ENCODE assay signal across 8 cellular contexts in the genomic region with DNA sequence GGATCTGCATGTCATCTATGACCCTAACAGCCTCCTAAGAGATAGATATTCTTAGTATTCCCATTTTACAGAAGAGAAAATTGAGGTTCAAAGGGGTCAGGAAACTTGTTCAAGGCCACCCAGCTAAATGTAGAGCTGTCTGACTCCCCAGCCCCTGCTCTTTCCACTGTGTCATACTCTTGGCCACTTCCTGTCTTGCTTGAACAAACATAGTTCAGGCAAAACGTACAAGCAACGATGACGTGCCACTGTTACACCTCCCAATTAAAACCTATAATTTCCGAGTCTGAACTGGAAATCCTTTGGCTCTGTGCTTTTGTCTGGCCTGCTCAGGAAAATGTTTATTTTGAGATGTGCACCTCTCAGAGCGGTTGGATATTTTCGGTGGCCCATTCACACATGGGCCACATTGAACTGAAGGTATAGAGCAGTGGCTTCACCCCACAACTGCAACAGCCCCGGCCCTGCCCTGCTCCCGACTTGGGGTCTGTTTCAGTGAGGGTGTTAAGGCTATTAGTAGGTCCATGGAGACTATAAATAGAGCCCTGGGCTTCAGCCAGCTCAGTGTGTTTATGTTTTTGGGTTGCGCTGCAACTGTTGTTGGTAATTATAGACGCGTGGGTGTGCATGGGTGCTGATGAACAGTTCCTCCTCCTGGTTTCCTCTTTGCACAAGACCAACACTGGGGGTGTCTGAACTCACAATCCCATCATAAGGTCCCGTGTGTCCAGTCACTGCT.
A peak's percentile ranks its signal among the peaks of the same experiment; 100 is the strongest.
DNase-seq lines count a peak whose midpoint lies in the region; ATAC-seq and TF ChIP-seq lines count a peak whose summit lies in the region.

No MANE protein-coding gene starts in this region.

- peak in 9 of 10 experiments; percentile 5 to 61 (median 32) for DNase-seq in CD4-positive, alpha-beta T cell
- DNase-seq in activated CD4-positive, alpha-beta T cell treated with anti-CD3 and anti-CD28 coated beads for 48 hours: peak; percentile 54
- DNase-seq in left ventricle myocardium superior (peak; percentile 54), aorta (peak in 1 of 2 donors; percentile 64), EL (no peak), AG20443 (ENCODE audit: low spot score) (no peak)

- H3K36me3 Mint-ChIP-seq in CD4-positive, alpha-beta T cell (ENCODE audit: low read depth): no peaks in the 10 kb centered on the region

- H3K9me3 ChIP-seq in CD4-positive, alpha-beta T cell (ENCODE audit: control insufficient read depth, low read length): no peaks in the 10 kb centered on the region
- no peaks in the 10 kb centered on the region for H3K9me3 ChIP-seq in aorta (ENCODE audit: control insufficient read depth, low read length)

- POLR2A ChIA-PET in CD4-positive, alpha-beta T cell (lab: Charles Lee): interaction anchor here (0.7 to 1.2 kb wide), 3 partner anchors 9 to 101 kb away, joined by 3 to 4 read pairs (median 4); no protein-coding TSS in a partner anchor

- H3K4me3 ChIP-seq in aorta (ENCODE audit: low read length in 2 of 2): no peak overlapping the region

- H3K36me3 ChIP-seq in aorta (ENCODE audit: control insufficient read depth in 1 of 2, insufficient read depth in 2 of 2, low read length in 1 of 2): no peaks in the 10 kb centered on the region

- no peak for TF ChIP-seq CTCF in CD4-positive, alpha-beta T cell (IDR thresholded peaks at IDR 0.05)

- H3K4me1 ChIP-seq in aorta (ENCODE audit: control insufficient read depth in 1 of 2, insufficient read depth in 2 of 2, low read length in 2 of 2): no peaks in the 10 kb centered on the region

- H3K27me3 Mint-ChIP-seq in CD4-positive, alpha-beta T cell: no peaks in the 10 kb centered on the region

- peak overlapping the region; percentile 22 for H3K4me3 Mint-ChIP-seq in CD4-positive, alpha-beta T cell

- CTCF ChIA-PET in CD4-positive, alpha-beta T cell (lab: Charles Lee): interaction anchor here (1.2 kb wide), 1 partner anchor 142 kb away, joined by 3 read pairs; no protein-coding TSS in a partner anchor

- intact Hi-C loops in CD4-positive, alpha-beta T cell (cut with DNase I, micrococcal nuclease): loop anchor here in 1 of 2 experiments (10.0 kb wide), 1 partner anchor 737 kb away; no protein-coding TSS in a partner anchor
- intact Hi-C loops in left ventricle myocardium superior (cut with micrococcal nuclease) (no loop called here), aorta (cut with DNase I) (no loop called here)

- no peaks in the 10 kb centered on the region for H3K27me3 ChIP-seq in CD4-positive, alpha-beta T cell (ENCODE audit: control insufficient read depth, insufficient read depth, low read length)
- no peaks in the 10 kb centered on the region for H3K27me3 ChIP-seq in aorta (ENCODE audit: control insufficient read depth in 1 of 2, insufficient read depth in 2 of 2, low read length in 1 of 2)

- H3K27ac Mint-ChIP-seq in CD4-positive, alpha-beta T cell: peak overlapping the region; percentile 80

- H3K27ac ChIP-seq in CD4-positive, alpha-beta T cell (ENCODE audit: low read depth, low read length): no peak overlapping the region
- H3K27ac ChIP-seq in aorta (ENCODE audit: low read depth in 1 of 2, low read length in 2 of 2): no peak overlapping the region

- H3K9me3 Mint-ChIP-seq in CD4-positive, alpha-beta T cell: no peaks in the 10 kb centered on the region

- peak; percentile 86 for ATAC-seq in CD4-positive, alpha-beta T cell (ENCODE audit: poor library complexity)
- peak; percentile 77 for ATAC-seq in GM19455 (IDR thresholded peaks at IDR 0.05; ENCODE audit: unreplicated experiment)
- ATAC-seq in HG03442 (IDR thresholded peaks at IDR 0.05; ENCODE audit: unreplicated experiment): peak; percentile 75
- peak; percentile 96 for ATAC-seq in left ventricle myocardium superior
- ATAC-seq in aorta (ENCODE audit: low FRiP score): peak; percentile 57

- peaks cover 19% of the 10 kb centered on the region for H3K4me1 Mint-ChIP-seq in CD4-positive, alpha-beta T cell (ENCODE audit: low read depth)

- 43 to 49% methylated on average over 12 of the region's 12 CpGs for WGBS in aorta, 2 donors

Comparison
In these comparisons a context has a peak if more than half of its experiments do, and no peak if none do; other contexts are left out.
1. DNase-seq: peak in CD4-positive, alpha-beta T cell (9 of 10), activated CD4-positive, alpha-beta T cell treated with anti-CD3 and anti-CD28 coated beads for 48 hours (single experiment) and left ventricle myocardium superior (single experiment); none in EL (single experiment) and AG20443 (single experiment).
2. Peak in every context shown above with its lines, with median percentiles within 50 percentile points of each other: ATAC-seq.